Comparison of ENCODE assay signal across 29 cellular contexts in the genomic region with DNA sequence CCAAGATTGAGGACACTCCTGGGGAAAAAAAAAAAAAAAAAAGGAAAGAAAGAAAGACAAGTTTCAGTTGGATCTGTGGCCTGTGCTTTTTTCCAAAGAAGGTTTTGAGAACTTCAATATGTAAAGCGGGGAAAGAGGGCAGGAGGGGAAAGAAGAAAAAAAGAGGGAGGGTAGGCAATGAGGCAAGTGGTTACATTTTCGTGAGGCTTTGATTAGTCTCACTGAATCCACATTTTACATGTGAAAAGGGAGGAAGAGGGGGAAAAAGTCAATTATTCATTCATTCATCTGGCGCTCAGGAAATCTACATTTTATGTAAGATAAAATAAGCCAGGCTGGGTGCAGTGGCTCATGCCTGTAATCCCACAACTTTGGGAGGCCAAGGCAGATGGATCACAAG.
"Had no signal": no experiment of that assay in that cellular context is flagged by ENCODE, and none has a peak within 500 bp of the region (broad histone marks: within the 10 kb centered on the region; RNA-seq: fewer than 3 reads in every experiment).

No MANE protein-coding gene starts in this region.

- H3K4me1 ChIP-seq: SJCRH30 had no signal

- H3K27ac ChIP-seq: KMS-11, SJCRH30 had no signal

- H3K27me3 ChIP-seq: MG63, SJCRH30 had no signal

- H3K4me1 Mint-ChIP-seq: activated B cell treated with CpG ODN at 0.5 μM for 24 hours; activated CD4-positive, alpha-beta T cell treated with anti-CD3 and anti-CD28 coated beads, Interleukin-2, amount 10 ng/mL, durations not matched to agents 7 days and 5 days; brain; central memory CD8-positive, alpha-beta T cell; T-helper 17 cell had no signal

- H3K9me3 ChIP-seq: MG63 had no signal

- H3K4me3 ChIP-seq: MG63, SJCRH30 had no signal

- H3K4me3 Mint-ChIP-seq: activated B cell treated with CpG ODN at 0.5 μM for 24 hours; activated CD4-positive, alpha-beta memory T cell treated with anti-CD3 and anti-CD28 coated beads for 36 hours; activated CD4-positive, alpha-beta T cell treated with anti-CD3 and anti-CD28 coated beads, Interleukin-2, amount 10 ng/mL, durations not matched to agents 7 days and 5 days; activated naive CD4-positive, alpha-beta T cell treated with anti-CD3 and anti-CD28 coated beads for 36 hours; activated naive CD8-positive, alpha-beta T cell; activated T-cell treated with anti-CD3 and anti-CD28 coated beads, Interleukin-2, amount 50 U/mL, for 4 hours; brain; central memory CD8-positive, alpha-beta T cell; T-helper 17 cell had no signal

- H3K36me3 Mint-ChIP-seq: activated CD4-positive, alpha-beta memory T cell treated with anti-CD3 and anti-CD28 coated beads for 36 hours; activated naive CD8-positive, alpha-beta T cell; brain had no signal

- H3K9ac ChIP-seq: KMS-11 had no signal

- H3K9me3 Mint-ChIP-seq: activated B cell treated with CpG ODN at 0.5 μM for 24 hours; activated CD4-positive, alpha-beta memory T cell treated with anti-CD3 and anti-CD28 coated beads for 36 hours; activated CD4-positive, alpha-beta T cell treated with anti-CD3 and anti-CD28 coated beads, Interleukin-2, amount 10 ng/mL, durations not matched to agents 7 days and 5 days; activated naive CD4-positive, alpha-beta T cell treated with anti-CD3 and anti-CD28 coated beads for 36 hours; activated T-cell treated with anti-CD3 and anti-CD28 coated beads, Interleukin-2, amount 50 U/mL, for 4 hours had no signal

- H3K36me3 ChIP-seq: MG63, SJCRH30 had no signal

- ATAC-seq: activated T-cell treated with anti-CD3 and anti-CD28 coated beads, Interleukin-2, amount 50 U/mL, for 4 hours; Panc1; Right ventricle myocardium inferior; SK-N-SH treated with all-trans-retinoic acid at 6 μM for 48 hours; T-helper 17 cell had no signal

- DNase-seq: activated B cell treated with CpG ODN at 0.5 μM for 24 hours; activated CD4-positive, alpha-beta memory T cell treated with anti-CD3 and anti-CD28 coated beads for 36 hours; activated CD4-positive, alpha-beta T cell treated with anti-CD3 and anti-CD28 coated beads, Interleukin-2, amount 10 ng/mL, durations not matched to agents 7 days and 5 days; activated CD8-positive, alpha-beta memory T cell treated with anti-CD3 and anti-CD28 coated beads for 24 hours; activated effector memory CD4-positive, alpha-beta T cell treated with anti-CD3 and anti-CD28 coated beads, Interleukin-2, amount 50 U/mL, for 16 hours; activated naive CD4-positive, alpha-beta T cell treated with anti-CD3 and anti-CD28 coated beads for 36 hours; activated T-cell treated with anti-CD3 and anti-CD28 coated beads, Interleukin-2, amount 50 U/mL, for 4 hours; amygdala; MG63; MV-4-11; NCI-H1092 treated with DMSO at 0.1 percent for 48 hours; NCI-H1417 treated with DMSO at 0.1 percent for 48 hours; NCI-H1694; NCI-H2029; NCI-H510A treated with DMSO at 0.1 percent for 48 hours; NCI-H69; NK-92 treated with Interleukin-12 subunit alpha and Interleukin-12 subunit beta, amount 100 ng/mL, for 24 hours; OCI-M1; RPMI8226; SJCRH30; T-helper 17 cell; T-helper 9 cell had no signal

- H3K4me2 ChIP-seq: KMS-11 had no signal

- H3K27me3 Mint-ChIP-seq: activated B cell treated with CpG ODN at 0.5 μM for 24 hours; activated CD4-positive, alpha-beta memory T cell treated with anti-CD3 and anti-CD28 coated beads for 36 hours; activated CD4-positive, alpha-beta T cell treated with anti-CD3 and anti-CD28 coated beads, Interleukin-2, amount 10 ng/mL, durations not matched to agents 7 days and 5 days; brain; central memory CD8-positive, alpha-beta T cell; T-helper 17 cell had no signal

- H3K27ac Mint-ChIP-seq: activated B cell treated with CpG ODN at 0.5 μM for 24 hours; activated CD4-positive, alpha-beta memory T cell treated with anti-CD3 and anti-CD28 coated beads for 36 hours; activated CD4-positive, alpha-beta T cell treated with anti-CD3 and anti-CD28 coated beads, Interleukin-2, amount 10 ng/mL, durations not matched to agents 7 days and 5 days; activated naive CD4-positive, alpha-beta T cell treated with anti-CD3 and anti-CD28 coated beads for 36 hours; activated naive CD8-positive, alpha-beta T cell; brain; T-helper 17 cell had no signal
